In the genomic region with DNA sequence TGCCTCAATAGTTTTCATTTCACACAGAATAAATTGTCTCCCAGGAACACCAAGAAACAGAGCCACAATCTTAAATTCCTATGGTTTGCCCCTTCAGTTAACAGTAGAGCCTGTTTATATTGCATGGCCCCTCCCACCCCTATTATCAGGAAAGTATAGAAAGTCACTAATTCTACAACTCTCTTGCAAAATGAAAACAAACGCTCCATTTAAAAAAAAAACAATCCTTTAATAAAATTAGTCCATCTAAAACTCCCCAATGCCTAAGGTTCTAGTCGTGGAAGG, we compare ENCODE assay signal across 8 cellular contexts. TPM values are rescaled to one million over a fixed set of nuclear protein-coding genes. Genes with fewer than 3 reads are reported as not detected.
A peak's percentile ranks its signal among the peaks of the same experiment; 100 is the strongest.
DNase-seq lines count a peak whose midpoint lies in the region; ATAC-seq and TF ChIP-seq lines count a peak whose summit lies in the region.

No MANE protein-coding gene starts in this region.

- no peak for DNase-seq in NB4 (ENCODE audit: low read depth)
- no peak for DNase-seq in NCI-H774 (lab: John Stamatoyannopoulos, UW)
- no peak for DNase-seq in activated CD4-positive, CD25-positive, alpha-beta regulatory T cell (lab: John Stamatoyannopoulos, UW)
- no peak for DNase-seq in HPDE6-E6E7 (ENCODE audit: extremely low spot score)

- H3K27me3 ChIP-seq in BLaER1 = no peaks in the 10 kb centered on the region
- no peaks in the 10 kb centered on the region for H3K27me3 ChIP-seq in ectodermal cell (ENCODE audit: control insufficient read depth, insufficient read depth, low read length, poor library complexity, severe bottlenecking)
- H3K27me3 ChIP-seq in neural cell (ENCODE audit: insufficient read depth, low read depth, low read length) = no peaks in the 10 kb centered on the region

- WGBS in ectodermal cell, 2 experiments = 0 to 2% methylated on average over 2 of the region's 2 CpGs

- H3K36me3 ChIP-seq in BLaER1 (peaks cover 55% of the 10 kb centered on the region), ectodermal cell (ENCODE audit: control insufficient read depth, insufficient read depth, low read length) (peaks cover 34% of the 10 kb centered on the region), neural cell (ENCODE audit: insufficient read depth, low read length) (no peaks in the 10 kb centered on the region)

- no peak for TF ChIP-seq POLR2A in NB4 (IDR thresholded peaks at IDR 0.05; ENCODE audit: extremely low read depth, insufficient read length)

- peak overlapping the region; percentile 96 for H3K27ac ChIP-seq in BLaER1
- H3K27ac ChIP-seq in ectodermal cell (ENCODE audit: insufficient read depth, low read depth, low read length, poor library complexity, severe bottlenecking) = no peak overlapping the region
- peak overlapping the region; percentile 25 for H3K27ac ChIP-seq in neural cell (ENCODE audit: low read length)

- H3K9ac ChIP-seq in BLaER1 = peak overlapping the region; percentile 97
- peak overlapping the region; percentile 71 for H3K9ac ChIP-seq in neural cell (ENCODE audit: low read length)

- H3K9me3 ChIP-seq in BLaER1 (no peaks in the 10 kb centered on the region), ectodermal cell (ENCODE audit: control insufficient read depth, low read length) (no peaks in the 10 kb centered on the region), neural cell (ENCODE audit: low read length) (no peaks in the 10 kb centered on the region)

- TF ChIP-seq RAD21 in neural cell (conservative IDR thresholded peaks at IDR 0.05) = no peak

- H3K79me2 ChIP-seq in neural cell (replicated peaks; ENCODE audit: insufficient read depth, low read length) = peaks cover 23% of the 10 kb centered on the region

- H2AFZ ChIP-seq in neural cell (ENCODE audit: low read depth, low read length) = no peak overlapping the region

- no peaks in the 10 kb centered on the region for H3F3A ChIP-seq in neural cell (ENCODE audit: insufficient read depth, low read length, poor library complexity, severe bottlenecking)

- H3K4me2 ChIP-seq in BLaER1 (peak overlapping the region; percentile 90), neural cell (ENCODE audit: low read length) (peak overlapping the region; percentile 77)

- TF ChIP-seq EP300 in neural cell (conservative IDR thresholded peaks at IDR 0.05; ENCODE audit: poor library complexity, severe bottlenecking) = no peak

- TF ChIP-seq CTCF in NB4 (IDR thresholded peaks at IDR 0.05; ENCODE audit: low read depth, low read length) = no peak
- no peak for TF ChIP-seq CTCF in neural cell (IDR thresholded peaks at IDR 0.05; ENCODE audit: poor library complexity, severe bottlenecking)

- H3K9me2 ChIP-seq in neural cell (ENCODE audit: insufficient read depth, low read length) = no peaks in the 10 kb centered on the region

- peak overlapping the region; percentile 98 for H3K4me3 ChIP-seq in BLaER1
- H3K4me3 ChIP-seq in NB4 (ENCODE audit: low read depth, low read length) = peak overlapping the region; percentile 97
- peak overlapping the region; percentile 99 for H3K4me3 ChIP-seq in ectodermal cell (ENCODE audit: insufficient read depth, low read depth, low read length)
- H3K4me3 ChIP-seq in neural cell (ENCODE audit: low read length) = peak overlapping the region; percentile 92

- ATAC-seq in GM21390 (IDR thresholded peaks at IDR 0.05; ENCODE audit: unreplicated experiment) = no peak

- H4K20me1 ChIP-seq in BLaER1 (peaks cover 39% of the 10 kb centered on the region), neural cell (ENCODE audit: insufficient read depth) (no peaks in the 10 kb centered on the region)

- peaks cover 52% of the 10 kb centered on the region for H3K4me1 ChIP-seq in BLaER1
- H3K4me1 ChIP-seq in ectodermal cell (ENCODE audit: control insufficient read depth, insufficient read depth, low read length) = peaks cover 20% of the 10 kb centered on the region

TF ChIP-seq in neural cell, 6 proteins besides CTCF, POLR2A, EP300 and RAD21:
- TF ChIP-seq MXI1 (conservative IDR thresholded peaks at IDR 0.05; ENCODE audit: poor library complexity, severe bottlenecking) = no peak
- no peak for TF ChIP-seq TAF1 (IDR thresholded peaks at IDR 0.05; ENCODE audit: low read depth)
- TF ChIP-seq POLR2AphosphoS5 (IDR thresholded peaks at IDR 0.05) = no peak
- no peak for TF ChIP-seq REST (IDR thresholded peaks at IDR 0.05; ENCODE audit: borderline replicate concordance)
- no peak for TF ChIP-seq EZH2 (IDR thresholded peaks at IDR 0.05; ENCODE audit: borderline replicate concordance, insufficient read depth, low read length, poor library complexity, severe bottlenecking)
- no peak for TF ChIP-seq SMC3 (conservative IDR thresholded peaks at IDR 0.05; ENCODE audit: poor library complexity)
TF ChIP-seq in neural cell: peak in this region for 0.

RNA-seq across cellular contexts. Expression of gene DPAGT1, which starts 8.0 kb away (rescaled TPM):
- 51.5 TPM for polyA plus RNA-seq in ectodermal cell (2013, experiment 1 of 4)
- 46.4 TPM for polyA plus RNA-seq in ectodermal cell (2013, experiment 2 of 4)
- polyA plus RNA-seq in ectodermal cell (2013, experiment 3 of 4) = 47.5 TPM
- polyA plus RNA-seq in ectodermal cell (2013, experiment 4 of 4) = 51.6 TPM
- 9.8 and 27.0 TPM in 2 replicates for polyA plus RNA-seq in neural cell
- polyA minus RNA-seq in neural cell = 10.5 and 14.6 TPM in 2 replicates

RNA-seq across cellular contexts. Expression of gene HMBS, which starts 8.9 kb away (rescaled TPM):
- polyA plus RNA-seq in ectodermal cell (2013, experiment 1 of 4) = 62.1 TPM
- 62.7 TPM for polyA plus RNA-seq in ectodermal cell (2013, experiment 2 of 4)
- 43.9 TPM for polyA plus RNA-seq in ectodermal cell (2013, experiment 3 of 4)
- 56.8 TPM for polyA plus RNA-seq in ectodermal cell (2013, experiment 4 of 4)
- polyA plus RNA-seq in neural cell = 12.7 and 15.9 TPM in 2 replicates
- polyA minus RNA-seq in neural cell = 4.6 and 9.5 TPM in 2 replicates

RNA-seq across cellular contexts. Expression of gene C2CD2L, which starts 13.5 kb away (rescaled TPM):
- polyA plus RNA-seq in ectodermal cell (2013, experiment 1 of 4) = 9.2 TPM
- 6.7 TPM for polyA plus RNA-seq in ectodermal cell (2013, experiment 2 of 4)
- polyA plus RNA-seq in ectodermal cell (2013, experiment 3 of 4) = 4.4 TPM
- polyA plus RNA-seq in ectodermal cell (2013, experiment 4 of 4) = 7.2 TPM
- polyA plus RNA-seq in neural cell = 13.6 and 21.6 TPM in 2 replicates
- polyA minus RNA-seq in neural cell = 11.5 and 13.1 TPM in 2 replicates

RNA-seq across cellular contexts. Expression of gene VPS11, which starts 26.0 kb away (rescaled TPM):
- 22.5 TPM for polyA plus RNA-seq in ectodermal cell (2013, experiment 1 of 4)
- 26.8 TPM for polyA plus RNA-seq in ectodermal cell (2013, experiment 2 of 4)
- polyA plus RNA-seq in ectodermal cell (2013, experiment 3 of 4) = 25.9 TPM
- 32.3 TPM for polyA plus RNA-seq in ectodermal cell (2013, experiment 4 of 4)
- polyA plus RNA-seq in neural cell = 24.1 and 24.8 TPM in 2 replicates
- 33.7 and 41.9 TPM in 2 replicates for polyA minus RNA-seq in neural cell

RNA-seq across cellular contexts. Expression of gene HINFP, which starts 27.8 kb away (rescaled TPM):
- polyA plus RNA-seq in ectodermal cell (2013, experiment 1 of 4) = 43.1 TPM
- polyA plus RNA-seq in ectodermal cell (2013, experiment 2 of 4) = 40.3 TPM
- polyA plus RNA-seq in ectodermal cell (2013, experiment 3 of 4) = 39.3 TPM
- polyA plus RNA-seq in ectodermal cell (2013, experiment 4 of 4) = 39.0 TPM
- 50.0 and 58.8 TPM in 2 replicates for polyA plus RNA-seq in neural cell
- polyA minus RNA-seq in neural cell = 41.7 and 42.1 TPM in 2 replicates
